16 cellular contexts compared by ENCODE assay signal in the genomic region with DNA sequence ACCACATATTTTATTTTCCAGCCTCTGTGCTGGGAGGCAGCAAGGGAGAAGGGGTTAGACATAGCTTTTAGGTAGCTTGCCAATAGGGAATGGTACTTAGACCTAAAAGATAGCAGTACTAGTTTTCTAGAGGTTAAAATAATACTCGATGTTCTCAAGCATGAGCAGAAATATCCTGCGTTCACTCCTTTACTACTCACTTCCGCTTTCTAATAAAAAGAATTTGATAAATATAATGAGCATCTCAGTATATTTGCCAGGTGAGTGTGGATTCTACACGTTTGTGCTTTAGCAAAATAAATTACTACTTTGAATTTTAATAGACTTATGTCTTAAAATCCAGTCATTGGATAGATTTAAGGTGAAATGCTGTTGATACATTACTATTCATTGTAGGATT. TPM values are rescaled to one million over a fixed set of nuclear protein-coding genes. Genes with fewer than 3 reads are reported as not detected.
DNase-seq lines count a peak whose midpoint lies in the region; ATAC-seq and TF ChIP-seq lines count a peak whose summit lies in the region.
"Had no signal": no experiment of that assay in that cellular context is flagged by ENCODE, and none has a peak within 500 bp of the region (broad histone marks: within the 10 kb centered on the region; RNA-seq: fewer than 3 reads in every experiment).

No MANE protein-coding gene starts in this region.

- H3K9me2 ChIP-seq in Loucy (replicated peaks; ENCODE audit: low read depth, low read length) = no peaks in the 10 kb centered on the region

- H3K27ac Mint-ChIP-seq in activated naive CD4-positive, alpha-beta T cell treated with anti-CD3 and anti-CD28 coated beads, Interleukin-2, amount 50 U/mL, for 24 hours = peak overlapping the region; percentile 98
- H3K27ac Mint-ChIP-seq in activated naive CD4-positive, alpha-beta T cell treated with anti-CD3 and anti-CD28 coated beads, Interleukin-2, amount 10 ng/mL, durations not matched to agents 7 days and 5 days = no peak overlapping the region
- H3K27ac Mint-ChIP-seq in activated naive CD8-positive, alpha-beta T cell treated with anti-CD3 and anti-CD28 coated beads for 36 hours = peak overlapping the region; percentile 90
- peak overlapping the region; percentile 91 for H3K27ac Mint-ChIP-seq in stimulated activated memory B cell treated with anti-CD40 and anti-IgM and Interleukin-4, amounts not matched to agents 10 μg/mL and 1 μg/mL and 100 μg/mL, for 72 hours
- H3K27ac Mint-ChIP-seq in mesothelial cell of epicardium = no peak overlapping the region
- H3K27ac Mint-ChIP-seq: neural progenitor cell had no signal

- no peak overlapping the region for H2AFZ ChIP-seq in Loucy (ENCODE audit: low read length)
- H2AFZ ChIP-seq: neural progenitor cell had no signal

- TF ChIP-seq CTCF in Loucy (conservative IDR thresholded peaks at IDR 0.05; ENCODE audit: low read length) = no peak
- TF ChIP-seq CTCF in mesothelial cell of epicardium (IDR thresholded peaks at IDR 0.05; ENCODE audit: unreplicated experiment) = no peak

- H3K36me3 ChIP-seq in Loucy (ENCODE audit: insufficient read depth, low read length) = no peaks in the 10 kb centered on the region
- H3K36me3 ChIP-seq: left ventricle myocardium inferior, neural progenitor cell had no signal

- H3K36me3 Mint-ChIP-seq in activated naive CD4-positive, alpha-beta T cell treated with anti-CD3 and anti-CD28 coated beads, Interleukin-2, amount 50 U/mL, for 24 hours = peaks cover 63% of the 10 kb centered on the region
- peaks cover 83% of the 10 kb centered on the region for H3K36me3 Mint-ChIP-seq in activated naive CD4-positive, alpha-beta T cell treated with anti-CD3 and anti-CD28 coated beads, Interleukin-2, amount 10 ng/mL, durations not matched to agents 7 days and 5 days
- H3K36me3 Mint-ChIP-seq in activated naive CD8-positive, alpha-beta T cell treated with anti-CD3 and anti-CD28 coated beads for 36 hours = peaks cover 92% of the 10 kb centered on the region
- H3K36me3 Mint-ChIP-seq in stimulated activated memory B cell treated with anti-CD40 and anti-IgM and Interleukin-4, amounts not matched to agents 10 μg/mL and 1 μg/mL and 100 μg/mL, for 72 hours = peaks cover 37% of the 10 kb centered on the region
- no peaks in the 10 kb centered on the region for H3K36me3 Mint-ChIP-seq in mesothelial cell of epicardium
- H3K36me3 Mint-ChIP-seq: neural progenitor cell had no signal

- no peaks in the 10 kb centered on the region for H3K27me3 ChIP-seq in Loucy (ENCODE audit: insufficient read depth, low read length, poor library complexity, severe bottlenecking)
- H3K27me3 ChIP-seq: neural progenitor cell had no signal

- H3K4me2 ChIP-seq in Loucy (ENCODE audit: low read depth, low read length, poor library complexity, severe bottlenecking) = peak overlapping the region; percentile 67
- H3K4me2 ChIP-seq: neural progenitor cell had no signal

- H3K9me3 ChIP-seq in Loucy (ENCODE audit: insufficient read depth, low read depth, low read length) = no peaks in the 10 kb centered on the region
- H3K9me3 ChIP-seq: left ventricle myocardium inferior had no signal

- H3K79me2 ChIP-seq in Loucy (ENCODE audit: insufficient read depth, low read length) = peaks cover 46% of the 10 kb centered on the region

- H4K20me1 ChIP-seq in Loucy (ENCODE audit: insufficient read depth, low read length, poor library complexity, severe bottlenecking) = no peaks in the 10 kb centered on the region

- H3K27me3 Mint-ChIP-seq in activated naive CD4-positive, alpha-beta T cell treated with anti-CD3 and anti-CD28 coated beads, Interleukin-2, amount 50 U/mL, for 24 hours = no peaks in the 10 kb centered on the region
- no peaks in the 10 kb centered on the region for H3K27me3 Mint-ChIP-seq in activated naive CD4-positive, alpha-beta T cell treated with anti-CD3 and anti-CD28 coated beads, Interleukin-2, amount 10 ng/mL, durations not matched to agents 7 days and 5 days
- no peaks in the 10 kb centered on the region for H3K27me3 Mint-ChIP-seq in activated naive CD8-positive, alpha-beta T cell treated with anti-CD3 and anti-CD28 coated beads for 36 hours
- H3K27me3 Mint-ChIP-seq in stimulated activated memory B cell treated with anti-CD40 and anti-IgM and Interleukin-4, amounts not matched to agents 10 μg/mL and 1 μg/mL and 100 μg/mL, for 72 hours = no peaks in the 10 kb centered on the region
- no peaks in the 10 kb centered on the region for H3K27me3 Mint-ChIP-seq in mesothelial cell of epicardium (ENCODE audit: low read depth)

- no peak for DNase-seq in activated naive CD4-positive, alpha-beta T cell treated with anti-CD3 and anti-CD28 coated beads, Interleukin-2, amount 10 ng/mL, durations not matched to agents 7 days and 5 days
- DNase-seq in activated naive CD8-positive, alpha-beta T cell treated with anti-CD3 and anti-CD28 coated beads for 36 hours = no peak
- DNase-seq in hippocampal formation (lab: John Stamatoyannopoulos, UW) (no peak), mesothelial cell of epicardium (ENCODE audit: low spot score in 2 of 2, unreplicated experiment in 2 of 2) (no peak)
- DNase-seq: caudate nucleus; effector memory CD4-positive, alpha-beta T cell; GOT3; left ventricle myocardium inferior; MM.1S; SHP77; stimulated activated CD4-positive, alpha-beta T cell treated with anti-CD3 and anti-CD28 coated beads, Interleukin-4, amount 100 ng/mL, for 1 hour had no signal

- peaks cover 8% of the 10 kb centered on the region for H3F3A ChIP-seq in Loucy (ENCODE audit: low read depth)

- peaks cover 11% of the 10 kb centered on the region for H3K9me3 Mint-ChIP-seq in activated naive CD4-positive, alpha-beta T cell treated with anti-CD3 and anti-CD28 coated beads, Interleukin-2, amount 50 U/mL, for 24 hours
- peaks cover 15% of the 10 kb centered on the region for H3K9me3 Mint-ChIP-seq in activated naive CD4-positive, alpha-beta T cell treated with anti-CD3 and anti-CD28 coated beads, Interleukin-2, amount 10 ng/mL, durations not matched to agents 7 days and 5 days
- peaks cover 12% of the 10 kb centered on the region for H3K9me3 Mint-ChIP-seq in activated naive CD8-positive, alpha-beta T cell treated with anti-CD3 and anti-CD28 coated beads for 36 hours
- H3K9me3 Mint-ChIP-seq in stimulated activated memory B cell treated with anti-CD40 and anti-IgM and Interleukin-4, amounts not matched to agents 10 μg/mL and 1 μg/mL and 100 μg/mL, for 72 hours = peaks cover 4% of the 10 kb centered on the region
- peaks cover 4% of the 10 kb centered on the region for H3K9me3 Mint-ChIP-seq in mesothelial cell of epicardium
- H3K9me3 Mint-ChIP-seq: neural progenitor cell had no signal

- peaks cover 81% of the 10 kb centered on the region for H3K4me1 Mint-ChIP-seq in activated naive CD4-positive, alpha-beta T cell treated with anti-CD3 and anti-CD28 coated beads, Interleukin-2, amount 50 U/mL, for 24 hours
- peaks cover 86% of the 10 kb centered on the region for H3K4me1 Mint-ChIP-seq in activated naive CD4-positive, alpha-beta T cell treated with anti-CD3 and anti-CD28 coated beads, Interleukin-2, amount 10 ng/mL, durations not matched to agents 7 days and 5 days
- H3K4me1 Mint-ChIP-seq in activated naive CD8-positive, alpha-beta T cell treated with anti-CD3 and anti-CD28 coated beads for 36 hours = peaks cover 86% of the 10 kb centered on the region
- peaks cover 88% of the 10 kb centered on the region for H3K4me1 Mint-ChIP-seq in stimulated activated memory B cell treated with anti-CD40 and anti-IgM and Interleukin-4, amounts not matched to agents 10 μg/mL and 1 μg/mL and 100 μg/mL, for 72 hours
- peaks cover 17% of the 10 kb centered on the region for H3K4me1 Mint-ChIP-seq in mesothelial cell of epicardium

- H3K4me1 ChIP-seq in Loucy (ENCODE audit: insufficient read depth, low read length, poor library complexity, severe bottlenecking) = peaks cover 90% of the 10 kb centered on the region

- no peak overlapping the region for H3K9ac ChIP-seq in Loucy (ENCODE audit: low read depth, low read length, poor library complexity, severe bottlenecking)
- H3K9ac ChIP-seq: neural progenitor cell had no signal

- no peak overlapping the region for H3K4me3 ChIP-seq in Loucy (ENCODE audit: low read length, poor library complexity, severe bottlenecking)
- H3K4me3 ChIP-seq: left ventricle myocardium inferior, neural progenitor cell had no signal

- no peak for ATAC-seq in stimulated activated memory B cell treated with anti-CD40 and anti-IgM and Interleukin-4, amounts not matched to agents 10 μg/mL and 1 μg/mL and 100 μg/mL, for 72 hours
- no peak for ATAC-seq in GM21447 (IDR thresholded peaks at IDR 0.05; ENCODE audit: unreplicated experiment)

- H3K4me3 Mint-ChIP-seq in activated naive CD4-positive, alpha-beta T cell treated with anti-CD3 and anti-CD28 coated beads, Interleukin-2, amount 50 U/mL, for 24 hours = peak overlapping the region; percentile 79
- H3K4me3 Mint-ChIP-seq in activated naive CD4-positive, alpha-beta T cell treated with anti-CD3 and anti-CD28 coated beads, Interleukin-2, amount 10 ng/mL, durations not matched to agents 7 days and 5 days = no peak overlapping the region
- peak overlapping the region; percentile 41 for H3K4me3 Mint-ChIP-seq in activated naive CD8-positive, alpha-beta T cell treated with anti-CD3 and anti-CD28 coated beads for 36 hours
- peak overlapping the region; percentile 36 for H3K4me3 Mint-ChIP-seq in stimulated activated memory B cell treated with anti-CD40 and anti-IgM and Interleukin-4, amounts not matched to agents 10 μg/mL and 1 μg/mL and 100 μg/mL, for 72 hours
- no peak overlapping the region for H3K4me3 Mint-ChIP-seq in mesothelial cell of epicardium
- H3K4me3 Mint-ChIP-seq: neural progenitor cell had no signal

- CTCF ChIA-PET in activated naive CD4-positive, alpha-beta T cell treated with anti-CD3 and anti-CD28 coated beads, Interleukin-2, amount 10 ng/mL, durations not matched to agents 7 days and 5 days (lab: Charles Lee) = interaction anchor here (0.5 kb wide), 1 partner anchor 41 kb away, joined by 3 read pairs; no protein-coding TSS in a partner anchor

RNA-seq across cellular contexts. Expression of gene CD47, which starts 39.4 kb away (rescaled TPM):
- total RNA-seq in activated naive CD8-positive, alpha-beta T cell treated with anti-CD3 and anti-CD28 coated beads for 36 hours = 10 to 100 TPM; 84.7 to 85.2 TPM
- total RNA-seq in mesothelial cell of epicardium = 174 to 178 TPM (median 176 TPM) in 3 replicates

Comparison
In these comparisons a context has a peak if more than half of its experiments do, and no peak if none do; other contexts are left out.
1. H3K27ac Mint-ChIP-seq: peak in activated naive CD4-positive, alpha-beta T cell treated with anti-CD3 and anti-CD28 coated beads, Interleukin-2, amount 50 U/mL, for 24 hours (single experiment), activated naive CD8-positive, alpha-beta T cell treated with anti-CD3 and anti-CD28 coated beads for 36 hours (single experiment) and stimulated activated memory B cell treated with anti-CD40 and anti-IgM and Interleukin-4, amounts not matched to agents 10 μg/mL and 1 μg/mL and 100 μg/mL, for 72 hours (single experiment); none in activated naive CD4-positive, alpha-beta T cell treated with anti-CD3 and anti-CD28 coated beads, Interleukin-2, amount 10 ng/mL, durations not matched to agents 7 days and 5 days (single experiment) and mesothelial cell of epicardium (single experiment).
2. H3K4me3 Mint-ChIP-seq: peak in activated naive CD4-positive, alpha-beta T cell treated with anti-CD3 and anti-CD28 coated beads, Interleukin-2, amount 50 U/mL, for 24 hours (single experiment), activated naive CD8-positive, alpha-beta T cell treated with anti-CD3 and anti-CD28 coated beads for 36 hours (single experiment) and stimulated activated memory B cell treated with anti-CD40 and anti-IgM and Interleukin-4, amounts not matched to agents 10 μg/mL and 1 μg/mL and 100 μg/mL, for 72 hours (single experiment); none in activated naive CD4-positive, alpha-beta T cell treated with anti-CD3 and anti-CD28 coated beads, Interleukin-2, amount 10 ng/mL, durations not matched to agents 7 days and 5 days (single experiment) and mesothelial cell of epicardium (single experiment).